13 cellular contexts compared by ENCODE assay signal in the genomic region with DNA sequence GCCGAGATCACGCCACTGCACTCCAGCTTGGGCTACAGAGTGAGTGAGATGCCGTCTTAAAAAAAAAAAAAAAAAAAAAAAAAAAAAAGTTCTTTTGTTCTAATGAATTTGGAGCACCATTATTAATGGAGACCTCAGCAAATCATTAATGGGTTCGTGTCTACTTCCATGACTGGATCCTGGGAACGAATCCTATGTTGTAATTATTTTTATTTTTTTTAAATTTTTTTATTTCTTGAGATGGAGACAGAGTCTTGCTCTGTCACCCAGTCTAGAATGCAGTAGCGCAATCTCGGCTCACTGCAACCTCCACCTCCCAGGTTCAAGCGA. TPM values are rescaled to one million over a fixed set of nuclear protein-coding genes. Genes with fewer than 3 reads are reported as not detected.
DNase-seq lines count a peak whose midpoint lies in the region; ATAC-seq, FAIRE-seq and TF ChIP-seq lines count a peak whose summit lies in the region.
"Had no signal": no experiment of that assay in that cellular context is flagged by ENCODE, and none has a peak within 500 bp of the region (broad histone marks: within the 10 kb centered on the region; RNA-seq: fewer than 3 reads in every experiment).

No MANE protein-coding gene starts in this region.

- H3K4me3 Mint-ChIP-seq in chondrocyte (ENCODE audit: unreplicated experiment), result peak overlapping the region; percentile 60
- no peak overlapping the region for H3K4me3 Mint-ChIP-seq in activated CD4-positive, alpha-beta memory T cell treated with anti-CD3 and anti-CD28 coated beads, Interleukin-2, amount 10 ng/mL, durations not matched to agents 7 days and 5 days

- H2AFZ ChIP-seq in osteoblast (ENCODE audit: low read length), result no peak overlapping the region

- DNase-seq in A549 (ENCODE audit: low read depth in 1 of 2, low spot score in 1 of 2) (no peak), HT1080 (ENCODE audit: low read depth) (peak; percentile 15), chondrocyte (ENCODE audit: low spot score) (no peak), osteoblast (ENCODE audit: insufficient read length, low spot score, missing footprints) (no peak), erythroblast (lab: John Stamatoyannopoulos, UW) (no peak)
- DNase-seq in activated CD4-positive, alpha-beta memory T cell treated with anti-CD3 and anti-CD28 coated beads, Interleukin-2, amount 10 ng/mL, durations not matched to agents 7 days and 5 days, result no peak
- DNase-seq: C1 segment of cervical spinal cord; caudate nucleus; NCI-H1694; NK-92 treated with Interleukin-12 subunit alpha and Interleukin-12 subunit beta, amount 100 ng/mL, for 24 hours had no signal

- no peaks in the 10 kb centered on the region for H3K27me3 ChIP-seq in osteoblast (ENCODE audit: insufficient read depth, low read length)
- H3K27me3 ChIP-seq: neutrophil had no signal

- TF ChIP-seq EP300 in A549 (IDR thresholded peaks at IDR 0.05), result no peak

- ATAC-seq in A549 (peak in 1 of 2 experiments; percentile 82; a peak in 3 of 6 replicates), GM18517 (IDR thresholded peaks at IDR 0.05; ENCODE audit: unreplicated experiment) (no peak), HG02798 (IDR thresholded peaks at IDR 0.05; ENCODE audit: poor library complexity, unreplicated experiment) (no peak)

- H3K36me3 Mint-ChIP-seq in chondrocyte (ENCODE audit: low read depth), result no peaks in the 10 kb centered on the region
- peaks cover 2% of the 10 kb centered on the region for H3K36me3 Mint-ChIP-seq in activated CD4-positive, alpha-beta memory T cell treated with anti-CD3 and anti-CD28 coated beads, Interleukin-2, amount 10 ng/mL, durations not matched to agents 7 days and 5 days (ENCODE audit: low read depth)

- H3K27ac Mint-ChIP-seq in chondrocyte (ENCODE audit: unreplicated experiment), result peak overlapping the region; percentile 85
- no peak overlapping the region for H3K27ac Mint-ChIP-seq in activated CD4-positive, alpha-beta memory T cell treated with anti-CD3 and anti-CD28 coated beads, Interleukin-2, amount 10 ng/mL, durations not matched to agents 7 days and 5 days

- CTCF ChIA-PET in A549 (lab: Yijun Ruan, JAX), result interaction anchor here (0.8 to 3.0 kb wide), 9 partner anchors 17 to 91 kb away, joined by 3 to 13 read pairs (median 3); a partner anchor contains a TSS
- CTCF ChIA-PET in activated CD4-positive, alpha-beta memory T cell treated with anti-CD3 and anti-CD28 coated beads, Interleukin-2, amount 10 ng/mL, durations not matched to agents 7 days and 5 days (lab: Charles Lee), result interaction anchor here (0.7 to 1.5 kb wide), 4 partner anchors 27 to 584 kb away, joined by 3 to 8 read pairs (median 4); no protein-coding TSS in a partner anchor

- peaks cover 73% of the 10 kb centered on the region for H3K4me1 Mint-ChIP-seq in chondrocyte (ENCODE audit: low read depth)
- peaks cover 29% of the 10 kb centered on the region for H3K4me1 Mint-ChIP-seq in activated CD4-positive, alpha-beta memory T cell treated with anti-CD3 and anti-CD28 coated beads, Interleukin-2, amount 10 ng/mL, durations not matched to agents 7 days and 5 days

- TF ChIP-seq CTCF in A549 (IDR thresholded peaks at IDR 0.05) (no peak), chondrocyte (IDR thresholded peaks at IDR 0.05) (no peak), osteoblast (IDR thresholded peaks at IDR 0.05; ENCODE audit: extremely low read depth, low read depth, low read length) (no peak)

- no peaks in the 10 kb centered on the region for H3K9me3 Mint-ChIP-seq in chondrocyte (ENCODE audit: low read depth)
- H3K9me3 Mint-ChIP-seq in activated CD4-positive, alpha-beta memory T cell treated with anti-CD3 and anti-CD28 coated beads, Interleukin-2, amount 10 ng/mL, durations not matched to agents 7 days and 5 days, result no peaks in the 10 kb centered on the region

- no peak for TF ChIP-seq RAD21 in A549 (conservative IDR thresholded peaks at IDR 0.05 in 1 of 2, IDR thresholded peaks at IDR 0.05 in 1 of 2)

- H3K36me3 ChIP-seq in osteoblast (ENCODE audit: insufficient read depth, low read length), result no peaks in the 10 kb centered on the region
- H3K36me3 ChIP-seq: neutrophil had no signal

- WGBS in A549 (ENCODE audit: missing lambda C conversion rate), result 81% methylated on average over 8 of the region's 8 CpGs

- peaks cover 74% of the 10 kb centered on the region for H3K79me2 ChIP-seq in osteoblast (ENCODE audit: insufficient read depth, low read length)

- no peak for FAIRE-seq in A549 (lab: Jason Lieb, UNC)

- H3K9me3 ChIP-seq in A549, result no peaks in the 10 kb centered on the region
- no peaks in the 10 kb centered on the region for H3K9me3 ChIP-seq in osteoblast (ENCODE audit: low read depth, low read length)
- H3K9me3 ChIP-seq: neutrophil had no signal

- peaks cover 24% of the 10 kb centered on the region for H3K4me1 ChIP-seq in A549
- H3K4me1 ChIP-seq in osteoblast (ENCODE audit: insufficient read depth, low read length), result peaks cover 26% of the 10 kb centered on the region

- POLR2A ChIA-PET in A549 (lab: Yijun Ruan, JAX), result interaction anchor here (0.6 kb wide), 2 partner anchors 30 to 71 kb away, joined by 3 to 4 read pairs; no protein-coding TSS in a partner anchor
- POLR2A ChIA-PET in activated CD4-positive, alpha-beta memory T cell treated with anti-CD3 and anti-CD28 coated beads, Interleukin-2, amount 10 ng/mL, durations not matched to agents 7 days and 5 days (lab: Charles Lee), result no interaction called here

- H3K4me2 ChIP-seq in A549 (peak overlapping the region; percentile 54), osteoblast (ENCODE audit: insufficient read depth, low read length) (peak overlapping the region; percentile 94)

- peak overlapping the region; percentile 32 to 53; a peak in 4 of 6 replicates for H3K27ac ChIP-seq in A549
- peak overlapping the region; percentile 92 for H3K27ac ChIP-seq in osteoblast (ENCODE audit: low read depth, low read length)
- H3K27ac ChIP-seq: neutrophil had no signal

- H3K4me3 ChIP-seq in A549, result no peak overlapping the region
- H3K4me3 ChIP-seq in osteoblast (ENCODE audit: insufficient read depth, low read length), result no peak overlapping the region

- no peaks in the 10 kb centered on the region for H3K27me3 Mint-ChIP-seq in chondrocyte (ENCODE audit: low read depth)
- H3K27me3 Mint-ChIP-seq in activated CD4-positive, alpha-beta memory T cell treated with anti-CD3 and anti-CD28 coated beads, Interleukin-2, amount 10 ng/mL, durations not matched to agents 7 days and 5 days, result no peaks in the 10 kb centered on the region

- TF ChIP-seq POLR2A in A549 (IDR thresholded peaks at IDR 0.05; ENCODE audit: low read length) (no peak), erythroblast (IDR thresholded peaks at IDR 0.05; ENCODE audit: low read length) (no peak)

- peaks cover 8% of the 10 kb centered on the region for H4K20me1 ChIP-seq in osteoblast (ENCODE audit: insufficient read depth, low read length)

TF ChIP-seq in A549, 52 proteins besides CTCF, POLR2A, EP300 and RAD21:
- no peak for TF ChIP-seq SMC3 (IDR thresholded peaks at IDR 0.05)
TF ChIP-seq in A549: peak in this region for 0.

RNA-seq across cellular contexts. Expression of a gene that starts 30.7 kb away (rescaled TPM):
- 57.2 and 61.3 TPM in 2 replicates for polyA plus RNA-seq in A549 (2011; rRNA removed)
- polyA plus RNA-seq in A549 (2012; cell fraction: cytosol; rRNA removed), result 37.3 and 46.5 TPM in 2 replicates
- polyA plus RNA-seq in A549 (2012; cell fraction: nucleus; rRNA removed), result 43.8 and 47.4 TPM in 2 replicates
- polyA plus RNA-seq in A549 (2017; fragmentation: RNase III; extraction: RNeasy Plus Mini Kit Qiagen cat#74134 plus additional on column Dnase treatment), result 42.4 to 49.5 TPM (median 48.8 TPM) in 3 replicates
- 86.8 and 91.9 TPM in 2 replicates for polyA minus RNA-seq in A549 (2011; rRNA and poly(A)+ RNA removed)
- total RNA-seq in HT1080 (2014; rRNA removed; shearing (Covaris generic)), result 56.2 and 63.8 TPM in 2 replicates
- polyA plus RNA-seq in HT1080 (2015; cell fraction: cytosol; rRNA removed), result 46.5 and 47.1 TPM in 2 replicates
- polyA plus RNA-seq in HT1080 (2015; cell fraction: nucleus; rRNA removed), result 57.0 and 57.5 TPM in 2 replicates
- 62.9 to 69.6 TPM (median 63.8 TPM) in 3 replicates for total RNA-seq in chondrocyte
- 55.7 and 61.6 TPM in 2 replicates for total RNA-seq in osteoblast
- 10 to 100 TPM; 52.2 to 57.8 TPM for total RNA-seq in activated CD4-positive, alpha-beta memory T cell treated with anti-CD3 and anti-CD28 coated beads, Interleukin-2, amount 10 ng/mL, durations not matched to agents 7 days and 5 days
